In the genomic region with DNA sequence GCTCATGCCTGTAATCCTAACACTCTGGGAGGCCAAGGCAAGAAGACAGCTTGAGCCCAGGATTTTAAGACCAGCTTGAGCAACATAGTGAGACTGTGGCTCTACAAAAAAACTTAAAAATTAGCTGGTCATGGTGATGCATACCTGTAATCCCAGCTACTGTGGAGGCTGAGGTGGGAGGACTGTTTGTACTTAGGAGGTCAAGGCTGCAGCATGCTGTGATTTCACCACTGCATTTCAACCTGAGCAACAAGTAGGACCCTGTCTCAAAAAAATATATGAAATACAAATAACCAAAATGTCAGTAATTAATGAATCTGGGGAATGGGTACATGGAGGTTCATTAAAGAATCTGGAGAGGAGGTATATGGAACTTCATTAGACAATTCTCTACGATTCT, we compare ENCODE assay signal across 1 cellular context.
TF ChIP-seq lines count a peak whose summit lies in the region.

No MANE protein-coding gene starts in this region.

TF ChIP-seq in IMR-90, 13 proteins besides CTCF, POLR2A, EP300 and RAD21:
- TF ChIP-seq MAFK (IDR thresholded peaks at IDR 0.05; ENCODE audit: low read depth, low read length), result no peak
- TF ChIP-seq CHD1 (IDR thresholded peaks at IDR 0.05; ENCODE audit: low read depth, low read length), result no peak
- no peak for TF ChIP-seq CEBPB (IDR thresholded peaks at IDR 0.05; ENCODE audit: low read depth, low read length)
- no peak for TF ChIP-seq BHLHE40 (IDR thresholded peaks at IDR 0.05; ENCODE audit: low read depth, low read length)
- TF ChIP-seq MXI1 (IDR thresholded peaks at IDR 0.05; ENCODE audit: borderline replicate concordance, low read depth, low read length), result no peak
- TF ChIP-seq SMC3 (IDR thresholded peaks at IDR 0.05; ENCODE audit: low read depth, low read length), result no peak
- TF ChIP-seq, protein P1, sequence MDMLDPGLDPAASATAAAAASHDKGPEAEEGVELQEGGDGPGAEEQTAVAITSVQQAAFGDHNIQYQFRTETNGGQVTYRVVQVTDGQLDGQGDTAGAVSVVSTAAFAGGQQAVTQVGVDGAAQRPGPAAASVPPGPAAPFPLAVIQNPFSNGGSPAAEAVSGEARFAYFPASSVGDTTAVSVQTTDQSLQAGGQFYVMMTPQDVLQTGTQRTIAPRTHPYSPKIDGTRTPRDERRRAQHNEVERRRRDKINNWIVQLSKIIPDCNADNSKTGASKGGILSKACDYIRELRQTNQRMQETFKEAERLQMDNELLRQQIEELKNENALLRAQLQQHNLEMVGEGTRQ (IDR thresholded peaks at IDR 0.05; ENCODE audit: low read depth, low read length), result no peak
- TF ChIP-seq, protein P2, sequence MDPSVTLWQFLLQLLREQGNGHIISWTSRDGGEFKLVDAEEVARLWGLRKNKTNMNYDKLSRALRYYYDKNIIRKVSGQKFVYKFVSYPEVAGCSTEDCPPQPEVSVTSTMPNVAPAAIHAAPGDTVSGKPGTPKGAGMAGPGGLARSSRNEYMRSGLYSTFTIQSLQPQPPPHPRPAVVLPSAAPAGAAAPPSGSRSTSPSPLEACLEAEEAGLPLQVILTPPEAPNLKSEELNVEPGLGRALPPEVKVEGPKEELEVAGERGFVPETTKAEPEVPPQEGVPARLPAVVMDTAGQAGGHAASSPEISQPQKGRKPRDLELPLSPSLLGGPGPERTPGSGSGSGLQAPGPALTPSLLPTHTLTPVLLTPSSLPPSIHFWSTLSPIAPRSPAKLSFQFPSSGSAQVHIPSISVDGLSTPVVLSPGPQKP (IDR thresholded peaks at IDR 0.05; ENCODE audit: borderline replicate concordance, low read depth, low read length), result no peak
- TF ChIP-seq MAZ (IDR thresholded peaks at IDR 0.05; ENCODE audit: borderline replicate concordance, low read depth, low read length), result no peak
- no peak for TF ChIP-seq NFE2L2 (IDR thresholded peaks at IDR 0.05; ENCODE audit: low read depth, low read length)
